In genomic region chr3:15426579-15427118, GRCh38 we compare ENCODE assay signal across 8 cellular contexts. TPM values are rescaled to one million over a fixed set of nuclear protein-coding genes. Genes with fewer than 3 reads are reported as not detected.
DNase-seq lines count a peak whose midpoint lies in the region; ATAC-seq and TF ChIP-seq lines count a peak whose summit lies in the region.

No MANE protein-coding gene starts in this region.

- H3K4me3 ChIP-seq in HFF-Myc (replicated peaks; ENCODE audit: low read depth, low read length) (peak overlapping the region; percentile 96), iPS DF 6.9 (ENCODE audit: low read length) (peak overlapping the region; percentile 74; the same call in 1 of the 2 replicates), spleen (peak overlapping the region; percentile 88 to 97 (median 94))

- DNase-seq in HFF-Myc (ENCODE audit: extremely low read depth, low read depth), result no peak
- no peak for DNase-seq in activated CD8-positive, alpha-beta T cell treated with anti-CD3 and anti-CD28 coated beads for 36 hours
- no peak for DNase-seq in iPS DF 6.9 (ENCODE audit: low read depth, low spot score)
- DNase-seq in spleen, result no peak
- DNase-seq in kidney glomerular epithelial cell (lab: John Stamatoyannopoulos, UW), result no peak

- H3K27me3 ChIP-seq in iPS DF 6.9 (ENCODE audit: control insufficient read depth, insufficient read depth, low read length) (no peaks in the 10 kb centered on the region; the same call in 1 of the 2 replicates), spleen (replicated peaks in 1 of 7) (no peaks in the 10 kb centered on the region)

- H3K4me3 Mint-ChIP-seq in activated CD8-positive, alpha-beta T cell treated with anti-CD3 and anti-CD28 coated beads for 36 hours, result peak overlapping the region; percentile 87

- H3K4me1 ChIP-seq in iPS DF 6.9 (ENCODE audit: control insufficient read depth, insufficient read depth, low read length) (no peaks in the 10 kb centered on the region), spleen (peaks cover 27 to 80% (median 49%) of the 10 kb centered on the region in 6 donors)

- POLR2A ChIA-PET in activated CD8-positive, alpha-beta T cell treated with anti-CD3 and anti-CD28 coated beads for 36 hours (lab: Charles Lee), result interaction anchor here (0.6 to 1.5 kb wide), 5 partner anchors 20 to 159 kb away, joined by 3 to 5 read pairs (median 3); no protein-coding TSS in a partner anchor

- TF ChIP-seq POLR2A in spleen (IDR thresholded peaks at IDR 0.05), result no peak

- H3K27me3 Mint-ChIP-seq in activated CD8-positive, alpha-beta T cell treated with anti-CD3 and anti-CD28 coated beads for 36 hours, result no peaks in the 10 kb centered on the region

- no peak overlapping the region for H3K27ac ChIP-seq in iPS DF 6.9 (ENCODE audit: low read length)
- H3K27ac ChIP-seq in spleen, result peak overlapping the region; percentile 81 to 94 (median 87)

- intact Hi-C loops in activated CD8-positive, alpha-beta T cell treated with anti-CD3 and anti-CD28 coated beads for 36 hours (cut with micrococcal nuclease), result loop anchor here (5.0 kb wide), 1 partner anchor 131 kb away; no protein-coding TSS in a partner anchor
- intact Hi-C loops in spleen (cut with DNase I; ENCODE audit: low total_unique reads), result no loop called here

- H3K9me3 ChIP-seq in iPS DF 6.9 (ENCODE audit: control insufficient read depth, insufficient read depth, low read length) (no peaks in the 10 kb centered on the region), spleen (no peaks in the 10 kb centered on the region)

- peaks cover 35% of the 10 kb centered on the region for H3K36me3 Mint-ChIP-seq in activated CD8-positive, alpha-beta T cell treated with anti-CD3 and anti-CD28 coated beads for 36 hours (ENCODE audit: low read depth)

- H3K36me3 ChIP-seq in iPS DF 6.9 (ENCODE audit: control insufficient read depth, insufficient read depth, low read length) (peaks cover 3% of the 10 kb centered on the region; the same call in 1 of the 2 replicates), spleen (peaks cover 0 to 53% (median 32%) of the 10 kb centered on the region in 6 donors)

- TF ChIP-seq CTCF in HFF-Myc (IDR thresholded peaks at IDR 0.05; ENCODE audit: low read depth, low read length, missing control alignments), result no peak
- no peak for TF ChIP-seq CTCF in activated CD8-positive, alpha-beta T cell treated with anti-CD3 and anti-CD28 coated beads for 36 hours (IDR thresholded peaks at IDR 0.05)
- TF ChIP-seq CTCF in spleen (IDR thresholded peaks at IDR 0.05 in 8 of 11, conservative IDR thresholded peaks at IDR 0.05 in 3 of 11), result no peak

- WGBS in iPS DF 6.9 (ENCODE audit: insufficient coverage, insufficient read length), result no CpG with 5 or more reads among the region's 16 CpGs
- WGBS in spleen, 5 donors, result 47 to 53% (median 51%) methylated on average over 16 of the region's 16 CpGs

- CTCF ChIA-PET in activated CD8-positive, alpha-beta T cell treated with anti-CD3 and anti-CD28 coated beads for 36 hours (lab: Charles Lee), result interaction anchor here (1.2 to 1.4 kb wide), 3 partner anchors 130 to 159 kb away, joined by 4 to 5 read pairs (median 4); no protein-coding TSS in a partner anchor

- peaks cover 4% of the 10 kb centered on the region for H3K9me3 Mint-ChIP-seq in activated CD8-positive, alpha-beta T cell treated with anti-CD3 and anti-CD28 coated beads for 36 hours

- ATAC-seq in activated CD8-positive, alpha-beta T cell treated with anti-CD3 and anti-CD28 coated beads for 36 hours, result no peak
- ATAC-seq in HG02973 (IDR thresholded peaks at IDR 0.05; ENCODE audit: unreplicated experiment), result no peak
- ATAC-seq in GM19395 (IDR thresholded peaks at IDR 0.05; ENCODE audit: unreplicated experiment), result no peak
- no peak for ATAC-seq in GM21619 (IDR thresholded peaks at IDR 0.05; ENCODE audit: unreplicated experiment)

- peak overlapping the region; percentile 99 for H3K27ac Mint-ChIP-seq in activated CD8-positive, alpha-beta T cell treated with anti-CD3 and anti-CD28 coated beads for 36 hours

- peaks cover 39% of the 10 kb centered on the region for H3K4me1 Mint-ChIP-seq in activated CD8-positive, alpha-beta T cell treated with anti-CD3 and anti-CD28 coated beads for 36 hours (ENCODE audit: low read depth)

RNA-seq across cellular contexts. Expression of gene METTL6, which starts 0.7 kb away (rescaled TPM):
- total RNA-seq in activated CD8-positive, alpha-beta T cell treated with anti-CD3 and anti-CD28 coated beads for 36 hours, result 10 to 100 TPM; 17.5 to 19.2 TPM
- 10 to 100 TPM; 13.4 to 18.8 (median 15.9) TPM for total RNA-seq in spleen
- polyA plus RNA-seq in spleen, result 10 to 100 TPM in 2 of 3 donors, 1 to 10 TPM in 1; 6.4 to 11.4 (median 10.2) TPM

RNA-seq across cellular contexts. Expression of gene EAF1, which starts 0.7 kb away (rescaled TPM):
- total RNA-seq in activated CD8-positive, alpha-beta T cell treated with anti-CD3 and anti-CD28 coated beads for 36 hours, result 10 to 100 TPM; 19.7 to 21.8 TPM
- 10 to 100 TPM; 21.7 to 40.8 (median 28.4) TPM for total RNA-seq in spleen
- 1 to 10 TPM; 3.0 to 7.0 (median 4.0) TPM for polyA plus RNA-seq in spleen
